ENCODE assay signal across 1 cellular context in genomic region chrX:121245763-121246162, GRCh38.
TF ChIP-seq lines count a peak whose summit lies in the region.

No MANE protein-coding gene starts in this region.

TF ChIP-seq in HepG2, 621 proteins besides CTCF, POLR2A, EP300 and RAD21 (continued from another document):
- TF ChIP-seq ARID4A (CRISPR knock-in tag; IDR thresholded peaks at IDR 0.05; ENCODE audit: borderline replicate concordance) (no peak), SMAD1 (CRISPR knock-in tag; IDR thresholded peaks at IDR 0.05; ENCODE audit: borderline replicate concordance, low read depth) (no peak), RBAK (CRISPR knock-in tag; IDR thresholded peaks at IDR 0.05) (no peak), PHB2 (IDR thresholded peaks at IDR 0.05; ENCODE audit: partially characterized antibody) (no peak), ZNF460 (CRISPR knock-in tag; IDR thresholded peaks at IDR 0.05; ENCODE audit: borderline replicate concordance) (no peak), CEBPZ (IDR thresholded peaks at IDR 0.05; ENCODE audit: low read length) (no peak), DDIT3 (CRISPR knock-in tag; IDR thresholded peaks at IDR 0.05) (no peak), ZNF841 (CRISPR knock-in tag; IDR thresholded peaks at IDR 0.05; ENCODE audit: borderline replicate concordance) (no peak)
- TF ChIP-seq, protein P1, sequence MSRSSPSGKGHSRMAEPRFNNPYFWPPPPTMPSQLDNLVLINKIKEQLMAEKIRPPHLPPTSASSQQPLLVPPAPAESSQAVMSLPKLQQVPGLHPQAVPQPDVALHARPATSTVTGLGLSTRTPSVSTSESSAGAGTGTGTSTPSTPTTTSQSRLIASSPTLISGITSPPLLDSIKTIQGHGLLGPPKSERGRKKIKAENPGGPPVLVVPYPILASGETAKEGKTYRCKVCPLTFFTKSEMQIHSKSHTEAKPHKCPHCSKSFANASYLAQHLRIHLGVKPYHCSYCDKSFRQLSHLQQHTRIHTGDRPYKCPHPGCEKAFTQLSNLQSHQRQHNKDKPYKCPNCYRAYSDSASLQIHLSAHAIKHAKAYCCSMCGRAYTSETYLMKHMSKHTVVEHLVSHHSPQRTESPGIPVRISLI (CRISPR knock-in tag; IDR thresholded peaks at IDR 0.05; ENCODE audit: borderline replicate concordance), result no peak
- TF ChIP-seq, protein P2, sequence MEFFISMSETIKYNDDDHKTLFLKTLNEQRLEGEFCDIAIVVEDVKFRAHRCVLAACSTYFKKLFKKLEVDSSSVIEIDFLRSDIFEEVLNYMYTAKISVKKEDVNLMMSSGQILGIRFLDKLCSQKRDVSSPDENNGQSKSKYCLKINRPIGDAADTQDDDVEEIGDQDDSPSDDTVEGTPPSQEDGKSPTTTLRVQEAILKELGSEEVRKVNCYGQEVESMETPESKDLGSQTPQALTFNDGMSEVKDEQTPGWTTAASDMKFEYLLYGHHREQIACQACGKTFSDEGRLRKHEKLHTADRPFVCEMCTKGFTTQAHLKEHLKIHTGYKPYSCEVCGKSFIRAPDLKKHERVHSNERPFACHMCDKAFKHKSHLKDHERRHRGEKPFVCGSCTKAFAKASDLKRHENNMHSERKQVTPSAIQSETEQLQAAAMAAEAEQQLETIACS (CRISPR knock-in tag; IDR thresholded peaks at IDR 0.05), result no peak
- TF ChIP-seq, protein P3, sequence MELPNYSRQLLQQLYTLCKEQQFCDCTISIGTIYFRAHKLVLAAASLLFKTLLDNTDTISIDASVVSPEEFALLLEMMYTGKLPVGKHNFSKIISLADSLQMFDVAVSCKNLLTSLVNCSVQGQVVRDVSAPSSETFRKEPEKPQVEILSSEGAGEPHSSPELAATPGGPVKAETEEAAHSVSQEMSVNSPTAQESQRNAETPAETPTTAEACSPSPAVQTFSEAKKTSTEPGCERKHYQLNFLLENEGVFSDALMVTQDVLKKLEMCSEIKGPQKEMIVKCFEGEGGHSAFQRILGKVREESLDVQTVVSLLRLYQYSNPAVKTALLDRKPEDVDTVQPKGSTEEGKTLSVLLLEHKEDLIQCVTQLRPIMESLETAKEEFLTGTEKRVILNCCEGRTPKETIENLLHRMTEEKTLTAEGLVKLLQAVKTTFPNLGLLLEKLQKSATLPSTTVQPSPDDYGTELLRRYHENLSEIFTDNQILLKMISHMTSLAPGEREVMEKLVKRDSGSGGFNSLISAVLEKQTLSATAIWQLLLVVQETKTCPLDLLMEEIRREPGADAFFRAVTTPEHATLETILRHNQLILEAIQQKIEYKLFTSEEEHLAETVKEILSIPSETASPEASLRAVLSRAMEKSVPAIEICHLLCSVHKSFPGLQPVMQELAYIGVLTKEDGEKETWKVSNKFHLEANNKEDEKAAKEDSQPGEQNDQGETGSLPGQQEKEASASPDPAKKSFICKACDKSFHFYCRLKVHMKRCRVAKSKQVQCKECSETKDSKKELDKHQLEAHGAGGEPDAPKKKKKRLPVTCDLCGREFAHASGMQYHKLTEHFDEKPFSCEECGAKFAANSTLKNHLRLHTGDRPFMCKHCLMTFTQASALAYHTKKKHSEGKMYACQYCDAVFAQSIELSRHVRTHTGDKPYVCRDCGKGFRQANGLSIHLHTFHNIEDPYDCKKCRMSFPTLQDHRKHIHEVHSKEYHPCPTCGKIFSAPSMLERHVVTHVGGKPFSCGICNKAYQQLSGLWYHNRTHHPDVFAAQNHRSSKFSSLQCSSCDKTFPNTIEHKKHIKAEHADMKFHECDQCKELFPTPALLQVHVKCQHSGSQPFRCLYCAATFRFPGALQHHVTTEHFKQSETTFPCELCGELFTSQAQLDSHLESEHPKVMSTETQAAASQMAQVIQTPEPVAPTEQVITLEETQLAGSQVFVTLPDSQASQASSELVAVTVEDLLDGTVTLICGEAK (IDR thresholded peaks at IDR 0.05), result no peak
- TF ChIP-seq, protein P3 (CRISPR knock-in tag; IDR thresholded peaks at IDR 0.05), result no peak
- TF ChIP-seq, protein P4, sequence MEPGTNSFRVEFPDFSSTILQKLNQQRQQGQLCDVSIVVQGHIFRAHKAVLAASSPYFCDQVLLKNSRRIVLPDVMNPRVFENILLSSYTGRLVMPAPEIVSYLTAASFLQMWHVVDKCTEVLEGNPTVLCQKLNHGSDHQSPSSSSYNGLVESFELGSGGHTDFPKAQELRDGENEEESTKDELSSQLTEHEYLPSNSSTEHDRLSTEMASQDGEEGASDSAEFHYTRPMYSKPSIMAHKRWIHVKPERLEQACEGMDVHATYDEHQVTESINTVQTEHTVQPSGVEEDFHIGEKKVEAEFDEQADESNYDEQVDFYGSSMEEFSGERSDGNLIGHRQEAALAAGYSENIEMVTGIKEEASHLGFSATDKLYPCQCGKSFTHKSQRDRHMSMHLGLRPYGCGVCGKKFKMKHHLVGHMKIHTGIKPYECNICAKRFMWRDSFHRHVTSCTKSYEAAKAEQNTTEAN (CRISPR knock-in tag; conservative IDR thresholded peaks at IDR 0.05), result peak; percentile 84
- TF ChIP-seq, protein P5, sequence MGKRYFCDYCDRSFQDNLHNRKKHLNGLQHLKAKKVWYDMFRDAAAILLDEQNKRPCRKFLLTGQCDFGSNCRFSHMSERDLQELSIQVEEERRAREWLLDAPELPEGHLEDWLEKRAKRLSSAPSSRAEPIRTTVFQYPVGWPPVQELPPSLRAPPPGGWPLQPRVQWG (CRISPR knock-in tag; IDR thresholded peaks at IDR 0.05; ENCODE audit: borderline replicate concordance, low read depth), result no peak
